ENCODE assay signal across 26 cellular contexts in the genomic region with DNA sequence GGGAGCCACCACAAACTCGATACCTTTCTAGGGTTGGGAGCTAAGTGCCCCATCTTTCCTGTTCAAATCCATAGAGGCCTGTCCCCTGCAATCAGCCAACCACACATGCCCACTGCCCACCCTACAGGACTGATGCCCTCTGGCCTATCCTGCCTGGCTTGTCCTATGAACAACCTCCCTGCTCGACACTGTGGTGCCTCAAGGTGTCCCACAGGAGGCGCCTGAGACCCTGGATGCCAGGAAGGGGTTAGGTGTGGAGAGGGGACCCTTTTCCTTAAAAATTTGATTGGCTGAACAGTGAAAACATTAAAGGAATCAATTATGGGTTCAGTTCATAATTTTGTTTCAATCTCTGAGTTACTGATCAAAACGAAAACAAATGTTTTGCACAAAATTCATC.
DNase-seq lines count a peak whose midpoint lies in the region; ATAC-seq, FAIRE-seq and TF ChIP-seq lines count a peak whose summit lies in the region.
"Had no signal": no experiment of that assay in that cellular context is flagged by ENCODE, and none has a peak within 500 bp of the region (broad histone marks: within the 10 kb centered on the region; RNA-seq: fewer than 3 reads in every experiment).

No MANE protein-coding gene starts in this region.

- H2AK5ac ChIP-seq in H1 (ENCODE audit: low read depth, low read length): no peak overlapping the region

- no peaks in the 10 kb centered on the region for H4K20me1 ChIP-seq in Loucy (ENCODE audit: insufficient read depth, low read length, poor library complexity, severe bottlenecking)
- peaks cover 0 to 2% of the 10 kb centered on the region in 2 experiments for H4K20me1 ChIP-seq in H1 (replicated peaks in 1 of 2; ENCODE audit: control insufficient read depth in 1 of 2, insufficient read depth in 2 of 2, low read length in 2 of 2)

- H2BK15ac ChIP-seq in H1 (ENCODE audit: low read length): no peak overlapping the region

- no peak overlapping the region for H4K8ac ChIP-seq in H1 (ENCODE audit: extremely low read depth, insufficient read depth, low read length)

- H2AFZ ChIP-seq in Loucy (ENCODE audit: low read length): no peak overlapping the region
- no peak overlapping the region for H2AFZ ChIP-seq in H1 (ENCODE audit: low read length)

- FAIRE-seq in H1 (lab: Jason Lieb, UNC): peak; percentile 13
- FAIRE-seq: GM12892, H54, HTR-8/SVneo, K562 had no signal

- TF ChIP-seq CTCF in Loucy (conservative IDR thresholded peaks at IDR 0.05; ENCODE audit: low read length): peak; percentile 30; the same call in 1 of the 2 replicates
- TF ChIP-seq CTCF in H1 (IDR thresholded peaks at IDR 0.05; ENCODE audit: control extremely low read depth in 1 of 3, insufficient read depth in 1 of 3, low read depth in 1 of 3, low read length in 3 of 3): peak; percentile 72 to 83 (median 76)
- TF ChIP-seq CTCF in kidney epithelial cell (IDR thresholded peaks at IDR 0.05; ENCODE audit: insufficient read depth, low read length, poor library complexity, severe bottlenecking): peak; percentile 4
- no peak for TF ChIP-seq CTCF in upper lobe of right lung (IDR thresholded peaks at IDR 0.05)

- no peak for TF ChIP-seq POLR2A in H1 (IDR thresholded peaks at IDR 0.05; ENCODE audit: control extremely low read depth in 1 of 2, low read depth in 2 of 2, low read length in 2 of 2)

- H3K23ac ChIP-seq in H1 (ENCODE audit: insufficient read length): no peak overlapping the region

- H3K27ac ChIP-seq in H1 (ENCODE audit: low read depth, low read length) (no peak overlapping the region), upper lobe of right lung (no peak overlapping the region)
- H3K27ac ChIP-seq: C4-2B had no signal

- H3K9ac ChIP-seq in Loucy (ENCODE audit: low read depth, low read length, poor library complexity, severe bottlenecking): no peak overlapping the region
- H3K9ac ChIP-seq in H1 (replicated peaks in 1 of 4; ENCODE audit: extremely low read depth in 1 of 4, low read depth in 3 of 4, low read length in 3 of 4): no peak overlapping the region
- H3K9ac ChIP-seq: SK-N-SH had no signal

- POLR2A ChIA-PET in H1 (lab: Charles Lee; ENCODE audit: partially characterized antibody): no interaction called here

- H2BK12ac ChIP-seq in H1 (ENCODE audit: low read depth, low read length): no peak overlapping the region

- TF ChIP-seq RAD21 in H1 (IDR thresholded peaks at IDR 0.05 in 1 of 2, conservative IDR thresholded peaks at IDR 0.05 in 1 of 2; ENCODE audit: low read depth in 2 of 2, low read length in 2 of 2): peak; percentile 77 to 87

- H4K91ac ChIP-seq in H1 (replicated peaks; ENCODE audit: insufficient read length, low read length): no peak overlapping the region

- H3K36me3 ChIP-seq in Loucy (ENCODE audit: insufficient read depth, low read length): no peaks in the 10 kb centered on the region
- no peaks in the 10 kb centered on the region for H3K36me3 ChIP-seq in H1 (ENCODE audit: control insufficient read depth in 2 of 4, insufficient read depth in 4 of 4, low read length in 3 of 4)
- no peaks in the 10 kb centered on the region for H3K36me3 ChIP-seq in kidney epithelial cell (ENCODE audit: control insufficient read depth, insufficient read depth, low read length)
- no peaks in the 10 kb centered on the region for H3K36me3 ChIP-seq in upper lobe of right lung

- H3K56ac ChIP-seq in H1 (replicated peaks; ENCODE audit: insufficient read length, low read depth, low read length): no peak overlapping the region

- ATAC-seq in upper lobe of right lung: no peak
- ATAC-seq: CD8-positive, alpha-beta T cell; K562; PC-3 had no signal

- H3K23me2 ChIP-seq in H1 (ENCODE audit: low read depth, low read length): no peaks in the 10 kb centered on the region

- DNase-seq in H1 (ENCODE audit: low read depth in 1 of 2, low spot score in 2 of 2): no peak
- no peak for DNase-seq in kidney epithelial cell (ENCODE audit: low read depth)
- DNase-seq in upper lobe of right lung: peak; percentile 21
- DNase-seq in EL: no peak
- DNase-seq in NCI-H1048 (lab: John Stamatoyannopoulos, UW): no peak
- no peak for DNase-seq in NCI-H226
- DNase-seq: Caco-2; CD8-positive, alpha-beta T cell; DMS79 treated with DMSO at 0.1 percent for 48 hours; Kasumi-1; MM.1S; NCI-H1417 treated with DMSO at 0.1 percent for 48 hours; NCI-H1694 treated with DMSO at 0.1 percent for 48 hours; NCI-H2081; NCI-H2171; NCI-H345; NCI-H524; NCI-H748 treated with DMSO at 0.1 percent for 48 hours; PC-3; SK-N-SH had no signal

- CTCF ChIA-PET in H1 (lab: Charles Lee; ENCODE audit: partially characterized antibody): interaction anchor here (0.6 to 2.6 kb wide), 28 partner anchors 8 to 567 kb away, joined by 3 to 9 read pairs (median 4); no protein-coding TSS in a partner anchor

- H3K18ac ChIP-seq in H1 (ENCODE audit: extremely low read depth, low read length): no peak overlapping the region

- H3F3A ChIP-seq in Loucy (ENCODE audit: low read depth): no peaks in the 10 kb centered on the region

- no peaks in the 10 kb centered on the region for H3K27me3 ChIP-seq in Loucy (ENCODE audit: insufficient read depth, low read length, poor library complexity, severe bottlenecking)
- H3K27me3 ChIP-seq in H1 (replicated peaks in 1 of 4; ENCODE audit: control insufficient read depth in 3 of 4, extremely low read depth in 1 of 4, insufficient read depth in 3 of 4, low read length in 3 of 4): peaks cover 0 to 12% (median 4%) of the 10 kb centered on the region in 4 experiments; a peak in 6 of 7 replicates
- H3K27me3 ChIP-seq in kidney epithelial cell (ENCODE audit: control insufficient read depth, insufficient read depth, low read length): no peaks in the 10 kb centered on the region
- no peaks in the 10 kb centered on the region for H3K27me3 ChIP-seq in upper lobe of right lung

- H3K4me1 ChIP-seq in Loucy (ENCODE audit: insufficient read depth, low read length, poor library complexity, severe bottlenecking) (no peaks in the 10 kb centered on the region), H1 (replicated peaks in 1 of 4; ENCODE audit: control insufficient read depth in 3 of 4, insufficient read depth in 4 of 4, low read length in 3 of 4) (no peaks in the 10 kb centered on the region), upper lobe of right lung (no peaks in the 10 kb centered on the region)
- H3K4me1 ChIP-seq: Caco-2 had no signal

- H4K5ac ChIP-seq in H1 (ENCODE audit: insufficient read length, low read depth, low read length): no peak overlapping the region

- H3K4me3 ChIP-seq in Loucy (ENCODE audit: low read length, poor library complexity, severe bottlenecking): no peak overlapping the region
- no peak overlapping the region for H3K4me3 ChIP-seq in H1 (ENCODE audit: extremely low read depth in 1 of 4, insufficient read depth in 2 of 4, low read depth in 3 of 4, low read length in 4 of 4)
- no peak overlapping the region for H3K4me3 ChIP-seq in kidney epithelial cell (ENCODE audit: low read depth, low read length)
- no peak overlapping the region for H3K4me3 ChIP-seq in upper lobe of right lung
- H3K4me3 ChIP-seq: K562 had no signal

- H3K79me2 ChIP-seq in Loucy (ENCODE audit: insufficient read depth, low read length): no peaks in the 10 kb centered on the region
- H3K79me2 ChIP-seq in H1 (ENCODE audit: control insufficient read depth in 1 of 2, insufficient read depth in 2 of 2, low read length in 2 of 2): no peaks in the 10 kb centered on the region

- no peak overlapping the region for H3K4ac ChIP-seq in H1 (replicated peaks; ENCODE audit: insufficient read length, low read depth, low read length)

- H3K9me2 ChIP-seq in Loucy (replicated peaks; ENCODE audit: low read depth, low read length): no peaks in the 10 kb centered on the region
- H3K9me2 ChIP-seq: SK-N-SH had no signal

- no peaks in the 10 kb centered on the region; the same call in 1 of the 2 replicates for H3K9me3 ChIP-seq in Loucy (ENCODE audit: insufficient read depth, low read depth, low read length)
- 0 out of 4 replicates have a peak, but pooled peaks cover 0 to 4% of the 10 kb centered on the region in 2 experiments for H3K9me3 ChIP-seq in H1 (ENCODE audit: insufficient read depth in 2 of 2, low read depth in 1 of 2, low read length in 1 of 2)
- no peaks in the 10 kb centered on the region for H3K9me3 ChIP-seq in upper lobe of right lung
- H3K9me3 ChIP-seq: Caco-2, SK-N-SH had no signal

- TF ChIP-seq EP300 in H1 (IDR thresholded peaks at IDR 0.05; ENCODE audit: borderline replicate concordance in 1 of 2, low read depth in 2 of 2, low read length in 2 of 2): no peak

- H2BK120ac ChIP-seq in H1 (replicated peaks; ENCODE audit: low read depth, low read length): no peak overlapping the region

- WGBS in H1 (ENCODE audit: extremely low coverage in 1 of 2, insufficient coverage in 1 of 2, insufficient read length in 1 of 2, insufficient replicate concordance in 2 of 2, low coverage in 1 of 2, low lambda C conversion rate in 2 of 2, missing lambda C conversion rate in 1 of 2), 2 experiments: 47% methylated on average over 4 of the region's 4 CpGs; no CpG with 5 or more reads in 1 of the 2 experiments

- H3K79me1 ChIP-seq in H1 (ENCODE audit: low read depth, low read length): no peaks in the 10 kb centered on the region

- no peak overlapping the region for H2BK5ac ChIP-seq in H1 (ENCODE audit: low read depth, low read length)

- no peak overlapping the region for H3K14ac ChIP-seq in H1 (ENCODE audit: insufficient read length)

- H3K4me2 ChIP-seq in Loucy (ENCODE audit: low read depth, low read length, poor library complexity, severe bottlenecking): no peak overlapping the region
- H3K4me2 ChIP-seq in H1 (ENCODE audit: insufficient read depth in 1 of 2, low read depth in 2 of 2, low read length in 2 of 2): no peak overlapping the region
- H3K4me2 ChIP-seq: SK-N-SH had no signal

- intact Hi-C loops in upper lobe of right lung (cut with DNase I): no loop called here

- no peak overlapping the region for H2BK20ac ChIP-seq in H1 (ENCODE audit: low read length)

TF ChIP-seq in H1, 55 proteins besides CTCF, POLR2A, EP300 and RAD21:
- TF ChIP-seq RBBP5 (IDR thresholded peaks at IDR 0.05; ENCODE audit: borderline replicate concordance, low read depth, low read length) (no peak), RNF2 (IDR thresholded peaks at IDR 0.05; ENCODE audit: borderline replicate concordance, low read depth, low read length, missing control alignments, poor library complexity, severe bottlenecking) (no peak), POU5F1 (IDR thresholded peaks at IDR 0.05; ENCODE audit: low read depth, low read length) (no peak), BACH1 (IDR thresholded peaks at IDR 0.05; ENCODE audit: low read length) (no peak), KDM5A (IDR thresholded peaks at IDR 0.05; ENCODE audit: low read length) (no peak), KDM1A (IDR thresholded peaks at IDR 0.05; ENCODE audit: borderline replicate concordance, low read length) (no peak)
